Comparison of ENCODE assay signal across 8 cellular contexts in genomic region chr4:89298788-89299152, GRCh38. TPM values are rescaled to one million over a fixed set of nuclear protein-coding genes. Genes with fewer than 3 reads are reported as not detected.
DNase-seq lines count a peak whose midpoint lies in the region; ATAC-seq and TF ChIP-seq lines count a peak whose summit lies in the region.

No MANE protein-coding gene starts in this region.

- ATAC-seq in CD4-positive, alpha-beta T cell (ENCODE audit: poor library complexity) = peak; percentile 33
- ATAC-seq in right lobe of liver (peak; percentile 45 to 66 (median 56)), HG03097 (IDR thresholded peaks at IDR 0.05; ENCODE audit: low FRiP score, unreplicated experiment) (no peak)

- intact Hi-C loops in CD4-positive, alpha-beta T cell (cut with DNase I, micrococcal nuclease) = loop anchor here in 1 of 2 experiments (2.0 to 5.0 kb wide), 5 partner anchors 16 to 136 kb away; no protein-coding TSS in a partner anchor
- intact Hi-C loops in right lobe of liver (cut with DNase I) (no loop called here), testis (cut with DNase I; ENCODE audit: low total_unique reads) (no loop called here)

- H2AFZ ChIP-seq in KMS-11 (ENCODE audit: low read depth) = no peak overlapping the region

- H3K9ac ChIP-seq in KMS-11 = peak overlapping the region; percentile 71

- peaks cover 90% of the 10 kb centered on the region for H3K4me1 Mint-ChIP-seq in CD4-positive, alpha-beta T cell (ENCODE audit: low read depth)
- peaks cover 65% of the 10 kb centered on the region for H3K4me1 Mint-ChIP-seq in activated naive CD8-positive, alpha-beta T cell treated with anti-CD3 and anti-CD28 coated beads for 36 hours
- peaks cover 9% of the 10 kb centered on the region for H3K4me1 Mint-ChIP-seq in nephron progenitor cell

- POLR2A ChIA-PET in CD4-positive, alpha-beta T cell (lab: Charles Lee) = interaction anchor here (0.7 to 4.1 kb wide), 18 partner anchors 7 to 842 kb away, joined by 3 to 45 read pairs (median 6); partner anchors contain the start of genes GPRIN3, HERC5 and TIGD2

- peaks cover 16% of the 10 kb centered on the region for H3K36me3 Mint-ChIP-seq in CD4-positive, alpha-beta T cell (ENCODE audit: low read depth)
- peaks cover 9% of the 10 kb centered on the region for H3K36me3 Mint-ChIP-seq in activated naive CD8-positive, alpha-beta T cell treated with anti-CD3 and anti-CD28 coated beads for 36 hours
- no peaks in the 10 kb centered on the region for H3K36me3 Mint-ChIP-seq in nephron progenitor cell (ENCODE audit: low read depth)

- peaks cover 93% of the 10 kb centered on the region for H3K79me2 ChIP-seq in KMS-11 (ENCODE audit: insufficient read depth, low read depth)

- H3K27me3 ChIP-seq in CD4-positive, alpha-beta T cell (ENCODE audit: control insufficient read depth, insufficient read depth, low read length) = no peaks in the 10 kb centered on the region
- H3K27me3 ChIP-seq in KMS-11 (ENCODE audit: insufficient read depth, low read depth) (no peaks in the 10 kb centered on the region), right lobe of liver (no peaks in the 10 kb centered on the region), testis (no peaks in the 10 kb centered on the region)

- peak overlapping the region; percentile 92 for H3K27ac Mint-ChIP-seq in CD4-positive, alpha-beta T cell
- H3K27ac Mint-ChIP-seq in activated naive CD8-positive, alpha-beta T cell treated with anti-CD3 and anti-CD28 coated beads for 36 hours = peak overlapping the region; percentile 95
- H3K27ac Mint-ChIP-seq in nephron progenitor cell = no peak overlapping the region

- no peaks in the 10 kb centered on the region for H3K9me3 ChIP-seq in CD4-positive, alpha-beta T cell (ENCODE audit: control insufficient read depth, low read length)
- H3K9me3 ChIP-seq in right lobe of liver (no peaks in the 10 kb centered on the region), testis (no peaks in the 10 kb centered on the region)

- CTCF ChIA-PET in CD4-positive, alpha-beta T cell (lab: Charles Lee) = interaction anchor here (0.7 to 4.6 kb wide), 10 partner anchors 9 to 43 kb away, joined by 3 to 29 read pairs (median 5); partner anchors contain the start of gene GPRIN3

- H3K4me3 Mint-ChIP-seq in CD4-positive, alpha-beta T cell = peak overlapping the region; percentile 91
- H3K4me3 Mint-ChIP-seq in activated naive CD8-positive, alpha-beta T cell treated with anti-CD3 and anti-CD28 coated beads for 36 hours = peak overlapping the region; percentile 79
- no peak overlapping the region for H3K4me3 Mint-ChIP-seq in nephron progenitor cell

- 8% methylated on average over 2 of the region's 2 CpGs for WGBS in right lobe of liver (ENCODE audit: insufficient coverage, low coverage, low lambda C conversion rate, missing lambda C conversion rate)
- WGBS in testis, 2 donors = 56 to 57% methylated on average over 2 of the region's 2 CpGs

- H3K27me3 Mint-ChIP-seq in CD4-positive, alpha-beta T cell = no peaks in the 10 kb centered on the region
- no peaks in the 10 kb centered on the region for H3K27me3 Mint-ChIP-seq in activated naive CD8-positive, alpha-beta T cell treated with anti-CD3 and anti-CD28 coated beads for 36 hours
- H3K27me3 Mint-ChIP-seq in nephron progenitor cell (ENCODE audit: low read depth, poor library complexity) = peaks cover 7% of the 10 kb centered on the region

- TF ChIP-seq POLR2A in right lobe of liver (IDR thresholded peaks at IDR 0.05) = no peak
- TF ChIP-seq POLR2A in testis (IDR thresholded peaks at IDR 0.05) = no peak

- H3K4me1 ChIP-seq in KMS-11 (ENCODE audit: low read depth, poor library complexity, severe bottlenecking) (peaks cover 81% of the 10 kb centered on the region), right lobe of liver (peaks cover 0 to 29% (median 0%) of the 10 kb centered on the region in 4 donors), testis (no peaks in the 10 kb centered on the region)

- H3K36me3 ChIP-seq in KMS-11 (ENCODE audit: insufficient read depth) = no peaks in the 10 kb centered on the region
- H3K36me3 ChIP-seq in right lobe of liver = no peaks in the 10 kb centered on the region
- H3K36me3 ChIP-seq in testis (ENCODE audit: low read depth, missing control alignments) = no peaks in the 10 kb centered on the region

- H3K4me2 ChIP-seq in KMS-11 = peak overlapping the region; percentile 98

- no peaks in the 10 kb centered on the region for H3K9me3 Mint-ChIP-seq in CD4-positive, alpha-beta T cell
- no peaks in the 10 kb centered on the region for H3K9me3 Mint-ChIP-seq in activated naive CD8-positive, alpha-beta T cell treated with anti-CD3 and anti-CD28 coated beads for 36 hours
- no peaks in the 10 kb centered on the region for H3K9me3 Mint-ChIP-seq in nephron progenitor cell

- H3K4me3 ChIP-seq in KMS-11 (IDR thresholded peaks at IDR 0.05; ENCODE audit: insufficient read depth, low read depth, low read length) = peak overlapping the region; percentile 1
- H3K4me3 ChIP-seq in right lobe of liver = peak overlapping the region; percentile 14 to 53 (median 23)
- H3K4me3 ChIP-seq in testis = no peak overlapping the region

- peak overlapping the region; percentile 82 for H3K27ac ChIP-seq in CD4-positive, alpha-beta T cell (ENCODE audit: low read depth, low read length)
- peak overlapping the region; percentile 89 for H3K27ac ChIP-seq in KMS-11
- peak overlapping the region; percentile 80 to 88 (median 87) for H3K27ac ChIP-seq in right lobe of liver
- H3K27ac ChIP-seq in testis = no peak overlapping the region

- no peaks in the 10 kb centered on the region for H4K20me1 ChIP-seq in KMS-11 (ENCODE audit: insufficient read depth)

- DNase-seq in CD4-positive, alpha-beta T cell = peak in 1 of 10 experiments; percentile 11
- DNase-seq in activated naive CD8-positive, alpha-beta T cell treated with anti-CD3 and anti-CD28 coated beads for 36 hours = no peak
- DNase-seq in right lobe of liver (no peak), nephron progenitor cell (no peak), testis (no peak), NCI-H146 (lab: John Stamatoyannopoulos, UW) (no peak)

- TF ChIP-seq CTCF in CD4-positive, alpha-beta T cell (IDR thresholded peaks at IDR 0.05) = peak; percentile 26
- TF ChIP-seq CTCF in KMS-11 (conservative IDR thresholded peaks at IDR 0.05; ENCODE audit: low read depth, low read length) (0 out of 2 replicates have a peak, but pooled peaks have one; percentile 43), right lobe of liver (IDR thresholded peaks at IDR 0.05) (peak in 1 of 4 donors; percentile 11), nephron progenitor cell (IDR thresholded peaks at IDR 0.05) (no peak), testis (IDR thresholded peaks at IDR 0.05) (no peak)

RNA-seq across cellular contexts. Expression of gene GPRIN3, which starts 8.8 kb away (rescaled TPM):
- total RNA-seq in CD4-positive, alpha-beta T cell = 10 to 100 TPM; 46.4 TPM
- 1 to 10 TPM; 9.2 to 9.4 TPM for total RNA-seq in activated naive CD8-positive, alpha-beta T cell treated with anti-CD3 and anti-CD28 coated beads for 36 hours
- total RNA-seq in right lobe of liver = 1 to 10 TPM in 3 of 6 experiments, under 1 TPM in 3; 0.29 to 7.9 (median 3.9) TPM
- 1 to 10 TPM; 2.2 to 2.5 TPM for total RNA-seq in testis
- polyA plus RNA-seq in testis (ENCODE audit: insufficient read depth, low read depth, low replicate concordance) = 0.58 TPM

Comparison
In these comparisons a context has a peak if more than half of its experiments do, and no peak if none do; other contexts are left out.
1. H3K27ac ChIP-seq: peak in CD4-positive, alpha-beta T cell (single experiment), KMS-11 (single experiment) and right lobe of liver (3 of 3); none in testis (0 of 2).
2. CTCF ChIP-seq: peak in CD4-positive, alpha-beta T cell (single experiment) and KMS-11 (single experiment); none in nephron progenitor cell (single experiment) and testis (0 of 3).
3. H3K4me3 ChIP-seq: peak in KMS-11 (single experiment) and right lobe of liver (3 of 3); none in testis (0 of 2).
4. RNA of gene GPRIN3, which starts 8.8 kb away (total RNA-seq): 46.4 TPM in CD4-positive, alpha-beta T cell; 9.2 to 9.4 TPM in activated naive CD8-positive, alpha-beta T cell treated with anti-CD3 and anti-CD28 coated beads for 36 hours, 0.29 to 7.9 TPM in right lobe of liver and 2.2 to 2.5 TPM in testis; every median in the first group is over 4 times any median in the second.